Comparison of ENCODE assay signal across 25 cellular contexts in the genomic region with DNA sequence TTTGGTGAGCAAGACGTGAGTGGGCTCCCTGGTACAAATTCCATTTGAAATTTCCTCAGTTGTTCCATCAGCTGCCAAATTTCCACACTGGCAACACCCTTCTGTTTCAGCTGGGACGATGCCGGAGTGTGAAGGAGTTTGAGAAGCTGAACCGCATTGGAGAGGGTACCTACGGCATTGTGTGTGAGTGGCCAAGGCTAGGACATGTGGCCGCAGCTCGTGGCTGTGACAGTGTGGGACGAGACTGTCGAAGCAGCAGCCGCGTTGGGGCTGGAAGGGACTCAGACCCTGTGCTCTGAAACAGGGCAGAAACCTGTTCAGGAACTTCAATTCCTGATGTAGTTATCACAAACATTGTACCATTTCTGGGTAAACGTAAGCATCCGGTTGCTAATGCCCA.
"Had no signal": no experiment of that assay in that cellular context is flagged by ENCODE, and none has a peak within 500 bp of the region (broad histone marks: within the 10 kb centered on the region; RNA-seq: fewer than 3 reads in every experiment).

No MANE protein-coding gene starts in this region.

- H3K4me3 ChIP-seq: adrenal gland, SK-N-MC had no signal

- DNase-seq: activated CD4-positive, alpha-beta memory T cell treated with anti-CD3 and anti-CD28 coated beads for 36 hours; activated CD4-positive, alpha-beta T cell treated with anti-CD3 and anti-CD28 coated beads, Interleukin-2, amount 10 ng/mL, durations not matched to agents 7 days and 5 days; activated CD4-positive, CD25-positive, alpha-beta regulatory T cell; activated CD8-positive, alpha-beta memory T cell treated with anti-CD3 and anti-CD28 coated beads for 24 hours; activated naive CD4-positive, alpha-beta T cell treated with anti-CD3 and anti-CD28 coated beads, Interleukin-2, amount 50 U/mL, for 16 hours; activated naive CD8-positive, alpha-beta T cell treated with anti-CD3 and anti-CD28 coated beads, Interleukin-2, amount 10 ng/mL, durations not matched to agents 7 days and 5 days; activated T-cell treated with anti-CD3 and anti-CD28 coated beads, Interleukin-2, amount 50 U/mL, for 72 hours; adrenal gland; anterior cingulate cortex; caudate nucleus; MM.1S; NCI-H1105; NCI-H1436; NCI-H1694 treated with DMSO at 0.1 percent for 48 hours; NCI-H2029 treated with DMSO at 0.1 percent for 48 hours; NCI-H345; NCI-H510A; NCI-H526 treated with DMSO at 0.1 percent for 48 hours; NCI-H82; T-helper 1 cell had no signal

- H3K27me3 Mint-ChIP-seq: activated CD4-positive, alpha-beta memory T cell treated with anti-CD3 and anti-CD28 coated beads for 36 hours; activated CD4-positive, alpha-beta T cell treated with anti-CD3 and anti-CD28 coated beads, Interleukin-2, amount 10 ng/mL, durations not matched to agents 7 days and 5 days; activated naive CD8-positive, alpha-beta T cell treated with anti-CD3 and anti-CD28 coated beads, Interleukin-2, amount 10 ng/mL, durations not matched to agents 7 days and 5 days had no signal

- H3K27ac ChIP-seq: adrenal gland, KMS-11, SK-N-MC, VCaP had no signal

- H3K9me3 ChIP-seq: adrenal gland had no signal

- H3K9me3 Mint-ChIP-seq: activated CD4-positive, alpha-beta memory T cell treated with anti-CD3 and anti-CD28 coated beads for 36 hours; activated naive CD8-positive, alpha-beta T cell treated with anti-CD3 and anti-CD28 coated beads, Interleukin-2, amount 10 ng/mL, durations not matched to agents 7 days and 5 days; activated T-cell treated with anti-CD3 and anti-CD28 coated beads, Interleukin-2, amount 50 U/mL, for 72 hours had no signal

- ATAC-seq: activated T-cell treated with anti-CD3 and anti-CD28 coated beads, Interleukin-2, amount 50 U/mL, for 72 hours; Right ventricle myocardium inferior had no signal

- H3K27ac Mint-ChIP-seq: activated CD4-positive, alpha-beta memory T cell treated with anti-CD3 and anti-CD28 coated beads for 36 hours; activated naive CD8-positive, alpha-beta T cell treated with anti-CD3 and anti-CD28 coated beads, Interleukin-2, amount 10 ng/mL, durations not matched to agents 7 days and 5 days; activated T-cell treated with anti-CD3 and anti-CD28 coated beads, Interleukin-2, amount 50 U/mL, for 72 hours; activated T-helper 2 cell treated with anti-CD3 and anti-CD28 coated beads, Interferon-gamma antibody, Interleukin-2, Interleukin-4, amounts not matched to agents 10 μg/mL and 5 μg/mL and 100 μg/mL, durations not matched to agents 14 hours and 24 hours and 36 hours had no signal

- H3K27me3 ChIP-seq: adrenal gland had no signal
